8 cellular contexts compared by ENCODE assay signal in genomic region chr4:89901808-89902431, GRCh38. TPM values are rescaled to one million over a fixed set of nuclear protein-coding genes. Genes with fewer than 3 reads are reported as not detected.
DNase-seq lines count a peak whose midpoint lies in the region; ATAC-seq and TF ChIP-seq lines count a peak whose summit lies in the region.
"Not testable (repeated sequence)": the region's sequence is repeated elsewhere in the genome, so short reads cannot be mapped to it uniquely, and the experiment has no call there.

No MANE protein-coding gene starts in this region.

- not testable (repeated sequence) for H3K4me1 Mint-ChIP-seq in HFFc6 (ENCODE audit: low read depth); activated T-helper 1 cell treated with anti-CD3 and anti-CD28 coated beads, Interleukin-12 subunit alpha, Interleukin-12 subunit beta, Interleukin-2, Interleukin-4 antibody, amounts not matched to agents 30 ng/mL and 10 ng/mL and 1 ng/mL, durations not matched to agents 14 hours and 24 hours and 36 hours (ENCODE audit: low read depth); naive thymus-derived CD4-positive, alpha-beta T cell

- DNase-seq in GM12865 (ENCODE audit: low read depth): peak; percentile 59
- peak; percentile 30 for DNase-seq in HFFc6
- peak; percentile 40 for DNase-seq in M059J (ENCODE audit: low read depth)
- DNase-seq in RPMI8226: peak; percentile 23
- DNase-seq in activated T-helper 1 cell treated with anti-CD3 and anti-CD28 coated beads, Interleukin-12 subunit alpha, Interleukin-12 subunit beta, Interleukin-2, Interleukin-4 antibody, amounts not matched to agents 30 ng/mL and 10 ng/mL and 1 ng/mL, durations not matched to agents 14 hours and 24 hours and 36 hours (ENCODE audit: low spot score): peak; percentile 29
- DNase-seq in fibroblast of gingiva (ENCODE audit: low read depth): peak; percentile 56
- peak; percentile 13 to 66 (median 52) for DNase-seq in naive thymus-derived CD4-positive, alpha-beta T cell
- not testable (repeated sequence) for DNase-seq in suprapubic skin (ENCODE audit: low spot score in 2 of 2)

- H3K9me3 ChIP-seq in naive thymus-derived CD4-positive, alpha-beta T cell (ENCODE audit: control insufficient read depth in 2 of 3, low read length in 3 of 3); suprapubic skin: not testable (repeated sequence)

- H3K36me3 ChIP-seq in naive thymus-derived CD4-positive, alpha-beta T cell (ENCODE audit: control insufficient read depth in 2 of 3, insufficient read depth in 3 of 3, low read length in 3 of 3); suprapubic skin: not testable (repeated sequence)

- not testable (repeated sequence) for H3K27me3 Mint-ChIP-seq in HFFc6 (ENCODE audit: insufficient read depth); activated T-helper 1 cell treated with anti-CD3 and anti-CD28 coated beads, Interleukin-12 subunit alpha, Interleukin-12 subunit beta, Interleukin-2, Interleukin-4 antibody, amounts not matched to agents 30 ng/mL and 10 ng/mL and 1 ng/mL, durations not matched to agents 14 hours and 24 hours and 36 hours (ENCODE audit: insufficient read depth)
- H3K27me3 Mint-ChIP-seq in naive thymus-derived CD4-positive, alpha-beta T cell: peaks cover 0 to 12% (median 0%) of the 10 kb centered on the region in 5 donors

- not testable (repeated sequence) for H3K4me1 ChIP-seq in naive thymus-derived CD4-positive, alpha-beta T cell (ENCODE audit: control insufficient read depth in 2 of 2, insufficient read depth in 2 of 2, low read length in 2 of 2); suprapubic skin

- intact Hi-C loops in activated T-helper 1 cell treated with anti-CD3 and anti-CD28 coated beads, Interleukin-12 subunit alpha, Interleukin-12 subunit beta, Interleukin-2, Interleukin-4 antibody, amounts not matched to agents 30 ng/mL and 10 ng/mL and 1 ng/mL, durations not matched to agents 14 hours and 24 hours and 36 hours (cut with micrococcal nuclease): loop anchor here (1.0 to 5.0 kb wide), 7 partner anchors 244 to 743 kb away; no protein-coding TSS in a partner anchor
- intact Hi-C loops in naive thymus-derived CD4-positive, alpha-beta T cell (cut with micrococcal nuclease): loop anchor here (1.0 to 5.0 kb wide), 13 partner anchors 244 to 745 kb away; no protein-coding TSS in a partner anchor

- H3K9me3 Mint-ChIP-seq in HFFc6; activated T-helper 1 cell treated with anti-CD3 and anti-CD28 coated beads, Interleukin-12 subunit alpha, Interleukin-12 subunit beta, Interleukin-2, Interleukin-4 antibody, amounts not matched to agents 30 ng/mL and 10 ng/mL and 1 ng/mL, durations not matched to agents 14 hours and 24 hours and 36 hours; naive thymus-derived CD4-positive, alpha-beta T cell: not testable (repeated sequence)

- not testable (repeated sequence) for H3K4me3 ChIP-seq in GM12865 (ENCODE audit: low read depth, low read length); naive thymus-derived CD4-positive, alpha-beta T cell (ENCODE audit: low read length); suprapubic skin

- POLR2A ChIA-PET in naive thymus-derived CD4-positive, alpha-beta T cell (lab: Charles Lee): not testable (repeated sequence)

- not testable (repeated sequence) for TF ChIP-seq EP300 in suprapubic skin (IDR thresholded peaks at IDR 0.05)

- ATAC-seq in naive thymus-derived CD4-positive, alpha-beta T cell: peak; percentile 82

- not testable (repeated sequence) for TF ChIP-seq POLR2A in suprapubic skin (IDR thresholded peaks at IDR 0.05)

- not testable (repeated sequence) for H3K27ac ChIP-seq in naive thymus-derived CD4-positive, alpha-beta T cell (ENCODE audit: low read depth, low read length); suprapubic skin

- TF ChIP-seq CTCF in GM12865 (IDR thresholded peaks at IDR 0.05; ENCODE audit: insufficient read depth, low read depth, low read length, missing control alignments) (peak; percentile 66), HFFc6 (IDR thresholded peaks at IDR 0.05) (peak; percentile 80), suprapubic skin (IDR thresholded peaks at IDR 0.05) (peak; percentile 40 to 56)

- CTCF ChIA-PET in naive thymus-derived CD4-positive, alpha-beta T cell (lab: Charles Lee): interaction anchor here (1.6 kb wide), 1 partner anchor 463 kb away, joined by 4 read pairs; no protein-coding TSS in a partner anchor

- H3K36me3 Mint-ChIP-seq in HFFc6 (ENCODE audit: low read depth); activated T-helper 1 cell treated with anti-CD3 and anti-CD28 coated beads, Interleukin-12 subunit alpha, Interleukin-12 subunit beta, Interleukin-2, Interleukin-4 antibody, amounts not matched to agents 30 ng/mL and 10 ng/mL and 1 ng/mL, durations not matched to agents 14 hours and 24 hours and 36 hours (ENCODE audit: low read depth); naive thymus-derived CD4-positive, alpha-beta T cell: not testable (repeated sequence)

- WGBS in suprapubic skin: 13% methylated on average over 7 of the region's 7 CpGs

- not testable (repeated sequence) for H3K4me3 Mint-ChIP-seq in HFFc6; activated T-helper 1 cell treated with anti-CD3 and anti-CD28 coated beads, Interleukin-12 subunit alpha, Interleukin-12 subunit beta, Interleukin-2, Interleukin-4 antibody, amounts not matched to agents 30 ng/mL and 10 ng/mL and 1 ng/mL, durations not matched to agents 14 hours and 24 hours and 36 hours; naive thymus-derived CD4-positive, alpha-beta T cell

- not testable (repeated sequence) for H3K27me3 ChIP-seq in naive thymus-derived CD4-positive, alpha-beta T cell (ENCODE audit: control insufficient read depth in 2 of 2, insufficient read depth in 2 of 2, low read length in 2 of 2); suprapubic skin

- H3K27ac Mint-ChIP-seq in HFFc6; activated T-helper 1 cell treated with anti-CD3 and anti-CD28 coated beads, Interleukin-12 subunit alpha, Interleukin-12 subunit beta, Interleukin-2, Interleukin-4 antibody, amounts not matched to agents 30 ng/mL and 10 ng/mL and 1 ng/mL, durations not matched to agents 14 hours and 24 hours and 36 hours; naive thymus-derived CD4-positive, alpha-beta T cell: not testable (repeated sequence)

RNA-seq across cellular contexts. Expression of gene MMRN1, which starts 7.3 kb away (rescaled TPM):
- not detected for total RNA-seq in HFFc6 (2021; fragmentation: NEBNext Ultra II Directional; extraction: Animal tissue kit (Norgen Biotek cat#: 25700))
- not detected in 2 replicates for total RNA-seq in M059J (2014; rRNA removed; shearing (Covaris generic))
- not detected in 2 replicates for total RNA-seq in activated T-helper 1 cell treated with anti-CD3 and anti-CD28 coated beads, Interleukin-12 subunit alpha, Interleukin-12 subunit beta, Interleukin-2, Interleukin-4 antibody, amounts not matched to agents 30 ng/mL and 10 ng/mL and 1 ng/mL, durations not matched to agents 14 hours and 24 hours and 36 hours
- total RNA-seq in naive thymus-derived CD4-positive, alpha-beta T cell: 1 to 10 TPM in 1 of 5 experiments, under 1 TPM in 4; 0.16 to 1.1 (median 0.51) TPM
- polyA plus RNA-seq in naive thymus-derived CD4-positive, alpha-beta T cell: 1 to 10 TPM in 1 of 2 donors, under 1 TPM in 1; 0.73 to 2.2 TPM
- 10 to 100 TPM in 2 of 4 donors, 1 to 10 TPM in 2; 7.7 to 18.8 (median 10.7) TPM for total RNA-seq in suprapubic skin
